In the genomic region with DNA sequence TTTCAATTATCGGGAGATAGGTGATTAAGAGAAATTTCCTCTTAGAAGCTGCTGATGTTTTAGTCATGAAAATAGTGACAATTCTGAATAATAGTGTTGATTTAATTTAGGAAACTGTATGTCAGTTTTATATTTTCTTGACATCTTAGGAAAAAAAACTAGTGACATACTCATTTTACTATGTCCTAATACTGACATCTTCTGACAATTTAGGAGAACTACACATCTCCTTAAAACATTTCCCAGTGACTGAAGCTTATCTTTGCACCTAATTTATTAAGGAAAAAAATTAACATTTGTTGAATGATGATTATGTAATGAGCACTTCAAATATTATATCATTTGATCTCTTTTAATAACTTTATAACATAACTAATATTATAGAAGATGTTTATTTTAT, we compare ENCODE assay signal across 9 cellular contexts. TPM values are rescaled to one million over a fixed set of nuclear protein-coding genes. Genes with fewer than 3 reads are reported as not detected.
DNase-seq lines count a peak whose midpoint lies in the region; TF ChIP-seq lines count a peak whose summit lies in the region.
"Had no signal": no experiment of that assay in that cellular context is flagged by ENCODE, and none has a peak within 500 bp of the region (broad histone marks: within the 10 kb centered on the region; RNA-seq: fewer than 3 reads in every experiment).

No MANE protein-coding gene starts in this region.

- H3K4me2 ChIP-seq in OCI-LY1 (ENCODE audit: low read length): no peak overlapping the region

- TF ChIP-seq CTCF in OCI-LY1 (IDR thresholded peaks at IDR 0.05; ENCODE audit: low read length) (peak; percentile 26; the same call in 1 of the 2 replicates), thyroid gland (IDR thresholded peaks at IDR 0.05) (peak in 4 of 6 experiments; percentile 41 to 57 (median 49))

- no peaks in the 10 kb centered on the region for H4K20me1 ChIP-seq in OCI-LY1 (ENCODE audit: insufficient read depth, low read length)

- 89 to 92% methylated on average over 1 of the region's 1 CpG for WGBS in thyroid gland, 2 donors

- H3K36me3 ChIP-seq in OCI-LY1 (ENCODE audit: insufficient read depth, low read length) (no peaks in the 10 kb centered on the region), thyroid gland (no peaks in the 10 kb centered on the region)

- H3K9ac ChIP-seq in OCI-LY1 (ENCODE audit: low read length): no peak overlapping the region

- no peaks in the 10 kb centered on the region for H3K4me1 ChIP-seq in OCI-LY1 (ENCODE audit: insufficient read depth, low read length, severe bottlenecking)
- H3K4me1 ChIP-seq in thyroid gland: no peaks in the 10 kb centered on the region

- H2AFZ ChIP-seq in OCI-LY1 (ENCODE audit: low read length): no peak overlapping the region

- DNase-seq in NCI-H748 treated with DMSO at 0.1 percent for 48 hours (lab: John Stamatoyannopoulos, UW) (peak; percentile 9), NCI-H748 (lab: John Stamatoyannopoulos, UW; ENCODE audit: unreplicated experiment) (no peak), fibroblast of peridontal ligament (ENCODE audit: extremely low read depth) (peak; percentile 55), thyroid gland (no peak), islet precursor cell (no peak)
- no peak for DNase-seq in stimulated activated naive CD4-positive, alpha-beta T cell (lab: John Stamatoyannopoulos, UW)
- no peak for DNase-seq in activated effector memory CD4-positive, alpha-beta T cell treated with Interleukin-2 at 50 U/mL for 16 hours

- no peak for TF ChIP-seq POLR2A in thyroid gland (IDR thresholded peaks at IDR 0.05)

- H3F3A ChIP-seq in OCI-LY1 (ENCODE audit: insufficient read depth, low read length): no peaks in the 10 kb centered on the region

- H3K4me3 ChIP-seq in OCI-LY1 (ENCODE audit: low read depth, low read length, poor library complexity, severe bottlenecking) (no peak overlapping the region), thyroid gland (replicated peaks in 1 of 3) (no peak overlapping the region)

- intact Hi-C loops in thyroid gland (cut with DNase I): no loop called here

- H3K79me2 ChIP-seq in OCI-LY1 (ENCODE audit: insufficient read depth, low read length): no peaks in the 10 kb centered on the region

- H3K9me3 ChIP-seq in OCI-LY1 (ENCODE audit: low read length) (no peaks in the 10 kb centered on the region), thyroid gland (no peaks in the 10 kb centered on the region)

- H3K27ac ChIP-seq in OCI-LY1 (ENCODE audit: low read depth, low read length, poor library complexity, severe bottlenecking): no peak overlapping the region
- no peak overlapping the region for H3K27ac ChIP-seq in thyroid gland

- H3K27me3 ChIP-seq in OCI-LY1 (ENCODE audit: insufficient read depth, low read length): no peaks in the 10 kb centered on the region
- no peaks in the 10 kb centered on the region for H3K27me3 ChIP-seq in thyroid gland

- H3K9me2 ChIP-seq in OCI-LY1 (ENCODE audit: low read depth, low read length): no peaks in the 10 kb centered on the region

RNA-seq across cellular contexts. Expression of a gene that starts 42.0 kb away (rescaled TPM):
- total RNA-seq in thyroid gland: not detected
- total RNA-seq: lower leg skin had no signal

Comparison
In these comparisons a context has a peak if more than half of its experiments do, and no peak if none do; other contexts are left out.
1. DNase-seq: peak in NCI-H748 treated with DMSO at 0.1 percent for 48 hours (single experiment) and fibroblast of peridontal ligament (single experiment); none in NCI-H748 (single experiment), thyroid gland (0 of 2), stimulated activated naive CD4-positive, alpha-beta T cell (0 of 6), islet precursor cell (single experiment) and activated effector memory CD4-positive, alpha-beta T cell treated with Interleukin-2 at 50 U/mL for 16 hours (single experiment).